9 cellular contexts compared by ENCODE assay signal in genomic region chr12:121110211-121110940, GRCh38. TPM values are rescaled to one million over a fixed set of nuclear protein-coding genes. Genes with fewer than 3 reads are reported as not detected.
DNase-seq lines count a peak whose midpoint lies in the region; ATAC-seq and TF ChIP-seq lines count a peak whose summit lies in the region.
"Had no signal": no experiment of that assay in that cellular context is flagged by ENCODE, and none has a peak within 500 bp of the region (broad histone marks: within the 10 kb centered on the region; RNA-seq: fewer than 3 reads in every experiment).

No MANE protein-coding gene starts in this region.

- H3K4me1 Mint-ChIP-seq in activated naive CD8-positive, alpha-beta T cell treated with anti-CD3 and anti-CD28 coated beads for 36 hours, result no peaks in the 10 kb centered on the region

- H3K27me3 ChIP-seq in heart right ventricle, result no peaks in the 10 kb centered on the region

- no peak overlapping the region for H3K4me3 Mint-ChIP-seq in activated naive CD8-positive, alpha-beta T cell treated with anti-CD3 and anti-CD28 coated beads for 36 hours
- H3K4me3 Mint-ChIP-seq: IgD-negative memory B cell had no signal

- WGBS in heart right ventricle, 2 donors, result 59 to 61% methylated on average over 8 of the region's 8 CpGs

- peaks cover 0 to 7% (median 0%) of the 10 kb centered on the region in 9 donors for H3K4me1 ChIP-seq in heart right ventricle

- no peaks in the 10 kb centered on the region for H3K9me3 ChIP-seq in heart right ventricle

- no peaks in the 10 kb centered on the region for H3K27me3 Mint-ChIP-seq in activated naive CD8-positive, alpha-beta T cell treated with anti-CD3 and anti-CD28 coated beads for 36 hours
- H3K27me3 Mint-ChIP-seq: IgD-negative memory B cell had no signal

- DNase-seq in CD1c-positive myeloid dendritic cell (ENCODE audit: extremely low spot score), result peak; percentile 84
- peak; percentile 58 for DNase-seq in GM19240 (ENCODE audit: insufficient read length, low spot score)
- DNase-seq in LoVo (ENCODE audit: low spot score), result peak; percentile 80
- peak; percentile 85 for DNase-seq in SK-MEL-5 (ENCODE audit: low read depth, low spot score)
- peak; percentile 42 for DNase-seq in activated naive CD8-positive, alpha-beta T cell treated with anti-CD3 and anti-CD28 coated beads for 36 hours
- peak; percentile 39 to 65 for DNase-seq in heart right ventricle
- peak; percentile 78 for DNase-seq in renal cortical epithelial cell (ENCODE audit: low read depth)
- DNase-seq in NCI-H1048 (lab: John Stamatoyannopoulos, UW), result no peak

- no peak overlapping the region for H3K27ac Mint-ChIP-seq in activated naive CD8-positive, alpha-beta T cell treated with anti-CD3 and anti-CD28 coated beads for 36 hours
- H3K27ac Mint-ChIP-seq: IgD-negative memory B cell had no signal

- peak; percentile 68 to 86 (median 79) for ATAC-seq in heart right ventricle

- in situ Hi-C loops in SK-MEL-5 (cut with HindIII; ENCODE audit: low pct_unique_long_range_greater_than_20kb, low sequenced_read_pairs), result no loop called here

- H3K27ac ChIP-seq in heart right ventricle, result no peak overlapping the region

- no peak overlapping the region for H3K4me3 ChIP-seq in heart right ventricle

- intact Hi-C loops in heart right ventricle (cut with DNase I), result loop anchor here in 4 of 10 donors (5.0 to 10.0 kb wide), 4 partner anchors 48 to 528 kb away; partner anchors contain the start of gene POP5 (in 1 of the 4)

- TF ChIP-seq CTCF in heart right ventricle (IDR thresholded peaks at IDR 0.05), result peak; percentile 86 to 98 (median 94)

- no peaks in the 10 kb centered on the region for H3K36me3 ChIP-seq in heart right ventricle

- no peaks in the 10 kb centered on the region for H3K36me3 Mint-ChIP-seq in activated naive CD8-positive, alpha-beta T cell treated with anti-CD3 and anti-CD28 coated beads for 36 hours

- no peaks in the 10 kb centered on the region for H3K9me3 Mint-ChIP-seq in activated naive CD8-positive, alpha-beta T cell treated with anti-CD3 and anti-CD28 coated beads for 36 hours
- H3K9me3 Mint-ChIP-seq: IgD-negative memory B cell had no signal

RNA-seq across cellular contexts. Expression of gene P2RX7, which starts 22.3 kb away (rescaled TPM):
- total RNA-seq in SK-MEL-5 (2014; rRNA removed; shearing (Covaris generic)), result 41.5 and 46.7 TPM in 2 replicates
- 26.8 and 32.3 TPM in 2 replicates for polyA plus RNA-seq in SK-MEL-5 (2015; cell fraction: cytosol; rRNA removed)
- polyA plus RNA-seq in SK-MEL-5 (2015; cell fraction: nucleus; rRNA removed), result 27.1 and 37.2 TPM in 2 replicates
- total RNA-seq in activated naive CD8-positive, alpha-beta T cell treated with anti-CD3 and anti-CD28 coated beads for 36 hours, result 1 to 10 TPM; 3.6 to 3.9 TPM
- 1 to 10 TPM in 9 of 10 donors, under 1 TPM in 1; 0.52 to 7.0 (median 1.6) TPM for total RNA-seq in heart right ventricle
- 1 to 10 TPM in 1 of 2 donors, under 1 TPM in 1; 0.25 to 3.2 TPM for polyA plus RNA-seq in heart right ventricle
- 0.10 and 0.52 TPM in 2 replicates for total RNA-seq in renal cortical epithelial cell
